In the genomic region with DNA sequence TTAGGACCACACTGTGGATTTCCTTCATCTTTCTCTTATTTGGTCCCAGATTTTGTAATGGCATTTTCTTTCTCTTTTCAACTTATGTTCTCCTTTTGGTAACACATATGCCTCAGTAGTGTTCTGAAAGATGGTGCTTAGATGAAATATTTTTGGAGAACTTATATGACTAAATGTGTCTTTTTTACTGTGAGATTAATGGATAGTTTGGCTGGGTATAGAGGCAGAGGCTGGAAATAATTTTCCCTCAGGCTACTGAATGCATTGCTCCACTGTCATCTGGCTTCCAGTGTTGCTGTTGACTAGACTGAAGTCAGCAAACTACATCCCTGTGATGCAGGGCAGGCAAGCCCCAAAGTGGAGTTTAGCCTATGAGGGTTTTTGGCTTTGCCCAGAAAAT, we compare ENCODE assay signal across 29 cellular contexts.
DNase-seq lines count a peak whose midpoint lies in the region; ATAC-seq, FAIRE-seq and TF ChIP-seq lines count a peak whose summit lies in the region.
"Had no signal": no experiment of that assay in that cellular context is flagged by ENCODE, and none has a peak within 500 bp of the region (broad histone marks: within the 10 kb centered on the region; RNA-seq: fewer than 3 reads in every experiment).

No MANE protein-coding gene starts in this region.

- no peaks in the 10 kb centered on the region for H3K27me3 ChIP-seq in K562 (ENCODE audit: control insufficient read depth in 2 of 2, insufficient read depth in 2 of 2, low read length in 2 of 2)
- H3K27me3 ChIP-seq: BE2C; BLaER1; BLaER1 treated with 17β-estradiol and CSF1 and Interleukin-3, amounts not matched to agents 10 nM and 100 nM had no signal

- BruUV-seq in K562 (replicated peaks; lab: Mats Ljungman, UMichigan) = no TSS peak

- H4K20me1 ChIP-seq in K562 (replicated peaks; ENCODE audit: control insufficient read depth, insufficient read depth, low read length) = no peaks in the 10 kb centered on the region
- H4K20me1 ChIP-seq: BLaER1; BLaER1 treated with 17β-estradiol and CSF1 and Interleukin-3, amounts not matched to agents 10 nM and 100 nM had no signal

- TF ChIP-seq EP300 in K562 (IDR thresholded peaks at IDR 0.05; ENCODE audit: low read length) = no peak

- DNase-seq in K562 (ENCODE audit: extremely low read depth in 1 of 4, low spot score in 3 of 4) (no peak), GM19240 (ENCODE audit: insufficient read length, low spot score) (no peak)
- DNase-seq: 8988T; ACHN; AML-193; BE2C; C1 segment of cervical spinal cord; Caco-2; Calu3; CD4-positive, alpha-beta memory T cell; CD4-positive, alpha-beta T cell; CD4-positive, CD25-positive, alpha-beta regulatory T cell; CD8-positive, alpha-beta memory T cell; CD8-positive, alpha-beta T cell; COR-L47; DMS 273 treated with DMSO at 0.1 percent for 48 hours; DMS153; DMS53; DMS79; DMS79 treated with DMSO at 0.1 percent for 48 hours; DND-41; EL had no signal

- H3K9me1 ChIP-seq in K562 (ENCODE audit: control insufficient read depth, insufficient read depth, low read length) = no peaks in the 10 kb centered on the region

- H3K4me3 ChIP-seq in K562 = no peak overlapping the region
- H3K4me3 ChIP-seq: A549; BLaER1; BLaER1 treated with 17β-estradiol and CSF1 and Interleukin-3, amounts not matched to agents 10 nM and 100 nM had no signal

- CTCF ChIA-PET in K562 (lab: Yijun Ruan, JAX; ENCODE audit: low intra/inter-chr PET ratio) = no interaction called here

- no peak overlapping the region for H3K4me2 ChIP-seq in K562 (ENCODE audit: insufficient read depth, low read length)
- H3K4me2 ChIP-seq: A549, BLaER1 had no signal

- no peaks in the 10 kb centered on the region for H3K36me3 ChIP-seq in K562 (ENCODE audit: control insufficient read depth, insufficient read depth, low read length)
- H3K36me3 ChIP-seq: BE2C; BLaER1; BLaER1 treated with 17β-estradiol and CSF1 and Interleukin-3, amounts not matched to agents 10 nM and 100 nM had no signal

- H3K79me2 ChIP-seq in K562 (ENCODE audit: control insufficient read depth, insufficient read depth, low read length) = no peaks in the 10 kb centered on the region

- no peak for TF ChIP-seq CTCF in K562 (IDR thresholded peaks at IDR 0.05 in 2 of 3, conservative IDR thresholded peaks at IDR 0.05 in 1 of 3; ENCODE audit: insufficient read depth in 2 of 3, low read depth in 1 of 3, low read length in 3 of 3)

- no peak overlapping the region for H2AFZ ChIP-seq in K562 (ENCODE audit: low read depth, low read length)

- ATAC-seq in K562 = no peak
- ATAC-seq: A549; CD8-positive, alpha-beta T cell had no signal

- in situ Hi-C loops in K562 (cut with MboI) = no loop called here

- intact Hi-C loops in K562 (cut with micrococcal nuclease) = no loop called here

- POLR2A ChIA-PET in K562 (lab: Yijun Ruan, JAX) = interaction anchor here (0.7 kb wide), 1 partner anchor 11 kb away, joined by 3 read pairs; no protein-coding TSS in a partner anchor

- no peaks in the 10 kb centered on the region for H3K9me3 ChIP-seq in K562 (replicated peaks; ENCODE audit: control insufficient read depth, insufficient read depth, low read depth, low read length)
- H3K9me3 ChIP-seq: BE2C, Caco-2 had no signal

- FAIRE-seq in K562 (lab: Jason Lieb, UNC) = no peak
- FAIRE-seq: A204.1, A549, D721Med had no signal

- no peak for TF ChIP-seq RAD21 in K562 (CRISPR knock-in tag; conservative IDR thresholded peaks at IDR 0.05 in 1 of 2, IDR thresholded peaks at IDR 0.05 in 1 of 2)

- no peak for TF ChIP-seq POLR2A in K562 (conservative IDR thresholded peaks at IDR 0.05)

- H3K9ac ChIP-seq in K562 (ENCODE audit: insufficient read depth in 1 of 2, low read depth in 2 of 2, low read length in 2 of 2) = no peak overlapping the region
- H3K9ac ChIP-seq: BLaER1; BLaER1 treated with 17β-estradiol and CSF1 and Interleukin-3, amounts not matched to agents 10 nM and 100 nM had no signal

- H3K4me1 ChIP-seq in K562 (replicated peaks in 1 of 2; ENCODE audit: control insufficient read depth in 2 of 2, insufficient read depth in 2 of 2, low read length in 2 of 2) = no peaks in the 10 kb centered on the region
- H3K4me1 ChIP-seq: A549, BE2C, BLaER1, Caco-2 had no signal

- H3K27ac ChIP-seq in K562 (ENCODE audit: extremely low read depth, low read depth, low read length) = no peak overlapping the region
- H3K27ac ChIP-seq: 22Rv1; A549; BLaER1; BLaER1 treated with 17β-estradiol and CSF1 and Interleukin-3, amounts not matched to agents 10 nM and 100 nM; C4-2B had no signal

TF ChIP-seq in K562, 482 proteins besides CTCF, POLR2A, EP300 and RAD21:
- TF ChIP-seq HDAC1 (IDR thresholded peaks at IDR 0.05) (no peak), ZFP1 (CRISPR knock-in tag; IDR thresholded peaks at IDR 0.05) (peak; percentile 94)
TF ChIP-seq in K562: peak in this region for 1.
